8 cellular contexts compared by ENCODE assay signal in genomic region chr17:82751171-82751570, GRCh38. TPM values are rescaled to one million over a fixed set of nuclear protein-coding genes. Genes with fewer than 3 reads are reported as not detected.
DNase-seq lines count a peak whose midpoint lies in the region; ATAC-seq and TF ChIP-seq lines count a peak whose summit lies in the region.

No MANE protein-coding gene starts in this region.

- no peak for TF ChIP-seq POLR2A in transverse colon (IDR thresholded peaks at IDR 0.05)

- no peaks in the 10 kb centered on the region for H3K9me3 Mint-ChIP-seq in endothelial cell (ENCODE audit: unreplicated experiment)

- ATAC-seq in GM21619 (IDR thresholded peaks at IDR 0.05; ENCODE audit: unreplicated experiment) (peak; percentile 16), GM18519 (IDR thresholded peaks at IDR 0.05; ENCODE audit: low FRiP score, unreplicated experiment) (no peak)

- H3K27ac ChIP-seq in ACC112 (ENCODE audit: low read depth, low read length) (no peak overlapping the region), VCaP (peak overlapping the region; percentile 83; the same call in 1 of the 2 replicates), transverse colon (peak overlapping the region; percentile 89 to 93 (median 91))

- peaks cover 34% of the 10 kb centered on the region for H3K79me2 ChIP-seq in ACC112 (ENCODE audit: control insufficient read depth, insufficient read depth, low read length, unreplicated experiment)

- H3K36me3 ChIP-seq in ACC112 (ENCODE audit: insufficient read depth, low read length) (no peaks in the 10 kb centered on the region), transverse colon (no peaks in the 10 kb centered on the region)

- no peak overlapping the region for H3K27ac Mint-ChIP-seq in endothelial cell (ENCODE audit: unreplicated experiment)

- in situ Hi-C loops in transverse colon (cut with MboI; ENCODE audit: low pct_ligation_motif_present in 1 of 4, low pct_unique_long_range_greater_than_20kb in 1 of 4, low sequenced_read_pairs in 3 of 4) = loop anchor here in 1 of 4 donors (25.0 kb wide), 1 partner anchor 89 kb away; no protein-coding TSS in a partner anchor

- TF ChIP-seq EP300 in transverse colon (IDR thresholded peaks at IDR 0.05; ENCODE audit: low read depth) = no peak

- H2AFZ ChIP-seq in ACC112 (ENCODE audit: low read length, unreplicated experiment) = peak overlapping the region; percentile 75

- WGBS in transverse colon (ENCODE audit: low coverage in 1 of 2), 2 donors = 36% methylated on average over 21 of the region's 56 CpGs; no CpG with 5 or more reads in 1 of the 2 donors

- H3K27me3 Mint-ChIP-seq in endothelial cell (ENCODE audit: unreplicated experiment) = peaks cover 11% of the 10 kb centered on the region

- H3K4me3 ChIP-seq in ACC112 (ENCODE audit: low read depth, low read length) (peak overlapping the region; percentile 93), transverse colon (peak overlapping the region; percentile 42 to 99 (median 86))

- intact Hi-C loops in transverse colon (cut with DNase I; ENCODE audit: low total_unique reads) = no loop called here

- no peak overlapping the region for H3K4me3 Mint-ChIP-seq in endothelial cell (ENCODE audit: unreplicated experiment)

- H3K4me1 ChIP-seq in ACC112 (ENCODE audit: control insufficient read depth, insufficient read depth, low read length, unreplicated experiment) = no peaks in the 10 kb centered on the region
- peaks cover 8 to 23% (median 17%) of the 10 kb centered on the region in 4 donors for H3K4me1 ChIP-seq in transverse colon

- no peaks in the 10 kb centered on the region for H3K9me3 ChIP-seq in transverse colon

- peak; percentile 80 for DNase-seq in left kidney (ENCODE audit: low read depth, low spot score)
- DNase-seq in transverse colon = peak; percentile 22
- no peak for DNase-seq in putamen (ENCODE audit: low spot score)
- DNase-seq in endothelial cell (ENCODE audit: low spot score) = no peak

- peaks cover 4% of the 10 kb centered on the region for H3K4me1 Mint-ChIP-seq in endothelial cell (ENCODE audit: unreplicated experiment)

- H3K27me3 ChIP-seq in ACC112 (ENCODE audit: insufficient read depth, low read length) = no peaks in the 10 kb centered on the region
- H3K27me3 ChIP-seq in transverse colon = no peaks in the 10 kb centered on the region

- no peaks in the 10 kb centered on the region for H3K36me3 Mint-ChIP-seq in endothelial cell (ENCODE audit: low read depth, unreplicated experiment)

- TF ChIP-seq CTCF in VCaP (conservative IDR thresholded peaks at IDR 0.05) (no peak), transverse colon (IDR thresholded peaks at IDR 0.05) (peak in 1 of 5 experiments; percentile 11), endothelial cell (IDR thresholded peaks at IDR 0.05; ENCODE audit: unreplicated experiment) (no peak)

RNA-seq across cellular contexts. Expression of gene TBCD, which starts 0.7 kb away (rescaled TPM):
- total RNA-seq in transverse colon (100 to 1,000 TPM in 1 of 4 donors, 10 to 100 TPM in 3; 38.6 to 104 (median 39.8) TPM), endothelial cell (ENCODE audit: unreplicated experiment) (207 TPM)

RNA-seq across cellular contexts. Expression of gene FN3K, which starts 15.8 kb away (rescaled TPM):
- total RNA-seq in transverse colon = 10 to 100 TPM; 11.2 to 33.0 (median 26.2) TPM
- total RNA-seq in endothelial cell (ENCODE audit: unreplicated experiment) = 10.6 TPM

RNA-seq across cellular contexts. Expression of gene FN3KRP, which starts 34.7 kb away (rescaled TPM):
- total RNA-seq in transverse colon = 10 to 100 TPM; 16.3 to 39.6 (median 26.8) TPM
- 27.9 TPM for total RNA-seq in endothelial cell (ENCODE audit: unreplicated experiment)

RNA-seq across cellular contexts. Expression of gene RAB40B, which starts 52.7 kb away (rescaled TPM):
- total RNA-seq in transverse colon (10 to 100 TPM; 26.5 to 83.0 (median 59.6) TPM), endothelial cell (ENCODE audit: unreplicated experiment) (6.7 TPM)

Comparison
In these comparisons a context has a peak if more than half of its experiments do, and no peak if none do; other contexts are left out.
1. DNase-seq: peak in left kidney (single experiment) and transverse colon (single experiment); none in putamen (single experiment) and endothelial cell (single experiment).